8 cellular contexts compared by ENCODE assay signal in genomic region chr14:100236873-100237272, GRCh38. TPM values are rescaled to one million over a fixed set of nuclear protein-coding genes. Genes with fewer than 3 reads are reported as not detected.
DNase-seq lines count a peak whose midpoint lies in the region; FAIRE-seq and TF ChIP-seq lines count a peak whose summit lies in the region.

No MANE protein-coding gene starts in this region.

- FAIRE-seq in frontal cortex (lab: Jason Lieb, UNC), result no peak

- peak overlapping the region; percentile 86 for H3K9ac ChIP-seq in mucosa of stomach (ENCODE audit: low read length)

- H3K4me1 ChIP-seq in mucosa of stomach (ENCODE audit: control insufficient read depth, insufficient read depth, low read length), result peaks cover 18% of the 10 kb centered on the region

- H3K27me3 ChIP-seq in mucosa of stomach (ENCODE audit: control insufficient read depth, insufficient read depth, low read length), result no peaks in the 10 kb centered on the region

- no peaks in the 10 kb centered on the region for H3K36me3 ChIP-seq in mucosa of stomach (ENCODE audit: control insufficient read depth, insufficient read depth, low read length)

- in situ Hi-C loops in astrocyte of the spinal cord (cut with HindIII; ENCODE audit: low sequenced_read_pairs), result no loop called here

- no peak for DNase-seq in AG10803 (ENCODE audit: low read depth)
- no peak for DNase-seq in HFF-Myc (ENCODE audit: extremely low read depth, low read depth)
- DNase-seq in astrocyte of the spinal cord (ENCODE audit: low read depth, low spot score), result no peak
- DNase-seq in GM19240 (ENCODE audit: insufficient read length, low spot score), result no peak
- no peak for DNase-seq in stimulated activated CD4-positive, alpha-beta T cell treated with anti-CD3 and anti-CD28 coated beads, Interleukin-2, amount 100 ng/mL, for 24 hours
- no peak for DNase-seq in DMS 273 (lab: John Stamatoyannopoulos, UW; ENCODE audit: unreplicated experiment)
- no peak for DNase-seq in frontal cortex (ENCODE audit: low spot score in 2 of 2)

- H3K9me3 ChIP-seq in mucosa of stomach (ENCODE audit: control insufficient read depth, low read length), result no peaks in the 10 kb centered on the region

- no peak for TF ChIP-seq CTCF in AG10803 (conservative IDR thresholded peaks at IDR 0.05; ENCODE audit: low read length)
- TF ChIP-seq CTCF in HFF-Myc (IDR thresholded peaks at IDR 0.05; ENCODE audit: low read depth, low read length, missing control alignments), result no peak
- no peak for TF ChIP-seq CTCF in astrocyte of the spinal cord (IDR thresholded peaks at IDR 0.05; ENCODE audit: low read depth, low read length)

- H3K4me3 ChIP-seq in AG10803 (ENCODE audit: low read length) (peak overlapping the region; percentile 78), HFF-Myc (replicated peaks; ENCODE audit: low read depth, low read length) (peak overlapping the region; percentile 68), astrocyte of the spinal cord (ENCODE audit: low read depth, low read length) (peak overlapping the region; percentile 83), mucosa of stomach (ENCODE audit: low read length) (no peak overlapping the region)

RNA-seq across cellular contexts. Expression of gene YY1, which starts 2.1 kb away (rescaled TPM):
- 47.7 TPM for total RNA-seq in frontal cortex
